In the genomic region with DNA sequence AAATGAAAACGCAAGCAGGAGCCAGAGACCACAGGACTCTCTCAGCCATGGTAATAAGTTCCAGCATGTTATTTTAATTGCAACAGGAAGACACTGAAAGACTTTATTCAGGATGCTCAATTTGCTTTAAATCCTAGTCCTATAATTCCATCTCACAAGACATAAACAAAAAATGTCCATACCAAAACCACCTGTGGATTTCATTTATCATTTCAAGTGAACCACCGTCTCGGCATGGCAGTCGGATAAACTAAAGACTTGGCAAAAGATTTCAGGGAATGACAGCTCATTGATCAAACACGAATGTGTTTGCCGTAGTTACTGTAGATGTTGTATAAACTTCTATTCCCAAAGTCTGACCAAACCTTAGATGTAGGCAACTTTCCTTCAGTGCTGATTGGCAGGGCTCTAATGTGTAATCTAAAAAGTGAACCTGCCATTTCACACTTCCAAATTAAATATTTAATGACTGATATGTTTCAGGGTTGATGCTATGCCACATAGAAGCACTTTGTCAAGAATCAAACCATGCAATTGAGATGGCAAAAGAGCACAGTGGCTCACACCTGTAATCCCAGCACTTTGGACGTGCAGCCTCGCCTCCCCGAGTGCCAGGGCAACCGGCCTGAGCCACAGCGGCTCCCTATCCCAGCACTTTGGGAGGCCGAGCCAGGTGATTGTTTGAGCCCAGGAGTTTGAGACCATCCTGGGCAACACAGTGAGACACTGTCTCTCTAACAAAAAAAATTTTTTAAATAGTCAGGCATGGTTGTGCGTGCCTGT, we compare ENCODE assay signal across 20 cellular contexts.
"Had no signal": no experiment of that assay in that cellular context is flagged by ENCODE, and none has a peak within 500 bp of the region (broad histone marks: within the 10 kb centered on the region; RNA-seq: fewer than 3 reads in every experiment).

No MANE protein-coding gene starts in this region.

- DNase-seq: effector CD4-positive, alpha-beta T cell; endodermal cell; erythroblast; glutamatergic neuron; kidney; left cardiac atrium; left ventricle myocardium inferior; lower lobe of right lung; natural killer cell; spleen; stimulated activated CD4-positive, alpha-beta T cell treated with anti-CD3 and anti-CD28 coated beads, Interleukin-15, amount 100 ng/mL, for 24 hours; stimulated activated CD4-positive, alpha-beta T cell treated with anti-CD3 and anti-CD28 coated beads, Interleukin-1b, Interleukin-23, amount 100 ng/mL, for 48 hours; stimulated activated CD4-positive, alpha-beta T cell treated with anti-CD3 and anti-CD28 coated beads, Interleukin-4, amount 100 ng/mL, for 24 hours; testis had no signal

- H3K9me3 ChIP-seq: gastroesophageal sphincter, left ventricle myocardium inferior, lower lobe of right lung, spleen, testis, tibial nerve had no signal

- H3K27me3 ChIP-seq: gastroesophageal sphincter, neural progenitor cell, spleen, testis, tibial nerve had no signal

- H3K27ac ChIP-seq: coronary artery, gastroesophageal sphincter, left ventricle myocardium inferior, lower lobe of right lung, neural progenitor cell, parathyroid adenoma, spleen, testis, tibial nerve had no signal

- H2AFZ ChIP-seq: neural progenitor cell, parathyroid adenoma had no signal

- H3K4me1 ChIP-seq: lower lobe of right lung, neural progenitor cell, parathyroid adenoma, spleen, tibial nerve had no signal

- H3K4me2 ChIP-seq: neural progenitor cell had no signal

- H3K36me3 ChIP-seq: gastroesophageal sphincter, left ventricle myocardium inferior, lower lobe of right lung, neural progenitor cell, spleen, tibial nerve had no signal

- H3K4me3 ChIP-seq: coronary artery, gastroesophageal sphincter, left ventricle myocardium inferior, lower lobe of right lung, neural progenitor cell, spleen, testis, tibial nerve had no signal

- FAIRE-seq: endothelial cell of umbilical vein, kidney had no signal
